In the genomic region with DNA sequence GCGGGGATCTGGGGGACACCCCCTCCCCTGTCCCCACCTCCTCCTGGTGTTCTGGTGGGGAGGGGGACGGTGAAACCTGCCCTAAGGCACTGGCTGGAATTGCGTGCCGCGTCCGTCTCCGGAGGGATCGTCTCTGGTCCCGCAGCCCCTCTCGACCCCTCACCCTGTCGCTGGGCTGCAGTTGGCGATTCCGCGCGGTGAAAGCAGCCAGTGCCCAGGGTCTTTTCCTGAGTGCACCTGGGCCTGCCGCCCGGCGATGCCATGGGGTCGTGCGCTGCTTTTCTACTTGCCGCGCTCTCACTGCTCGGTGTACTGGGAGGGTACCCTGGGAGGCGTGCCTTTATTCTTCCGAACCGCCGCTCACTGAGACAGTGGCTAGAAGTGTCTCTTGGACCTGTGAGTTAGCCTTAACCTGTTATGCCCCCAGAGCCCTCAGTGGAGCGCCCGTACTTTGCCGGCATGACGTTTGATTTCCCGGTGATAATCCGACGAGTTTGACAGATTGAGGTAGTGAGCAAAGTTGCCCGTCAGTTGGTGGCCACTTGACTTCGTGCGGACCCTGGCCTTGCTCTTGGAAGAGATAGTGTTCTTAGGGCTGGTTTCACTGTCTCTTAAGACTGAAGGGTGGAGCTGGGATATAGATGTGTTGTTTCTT, we compare ENCODE assay signal across 8 cellular contexts. TPM values are rescaled to one million over a fixed set of nuclear protein-coding genes. Genes with fewer than 3 reads are reported as not detected.
DNase-seq lines count a peak whose midpoint lies in the region; ATAC-seq, FAIRE-seq and TF ChIP-seq lines count a peak whose summit lies in the region.

No MANE protein-coding gene starts in this region.

- DNase-seq in OCI-M1 (lab: John Stamatoyannopoulos, UW) (peak; percentile 10), epithelial cell of prostate (ENCODE audit: low read depth, low spot score) (no peak), pancreas (no peak), occipital lobe (lab: John Stamatoyannopoulos, UW) (no peak), NCI-H2171 treated with DMSO at 0.1 percent for 48 hours (lab: John Stamatoyannopoulos, UW) (no peak)

- no peaks in the 10 kb centered on the region for H3K9me3 ChIP-seq in pancreas

- no peaks in the 10 kb centered on the region for H3K27me3 ChIP-seq in pancreas

- ATAC-seq in pancreas (peak in 1 of 4 donors; percentile 3), HG02571 (IDR thresholded peaks at IDR 0.05; ENCODE audit: unreplicated experiment) (no peak), GM21526 (IDR thresholded peaks at IDR 0.05; ENCODE audit: low FRiP score, unreplicated experiment) (no peak)

- TF ChIP-seq CTCF in GM12875 (IDR thresholded peaks at IDR 0.05; ENCODE audit: borderline replicate concordance, insufficient read depth, low read depth, low read length) (no peak), pancreas (IDR thresholded peaks at IDR 0.05) (no peak)

- WGBS in pancreas, 2 donors, result 1% methylated on average over 37 of the region's 37 CpGs

- H3K27ac ChIP-seq in epithelial cell of prostate (peak overlapping the region; percentile 77), pancreas (peak overlapping the region in 2 of 4 donors; percentile 88 to 98)

- H3K4me3 ChIP-seq in GM12875 (ENCODE audit: low read depth, low read length), result peak overlapping the region; percentile 69
- H3K4me3 ChIP-seq in pancreas, result peak overlapping the region; percentile 68 to 100 (median 92)

- no peak for FAIRE-seq in pancreas (lab: Jason Lieb, UNC)

- peaks cover 2 to 27% (median 18%) of the 10 kb centered on the region in 3 donors for H3K36me3 ChIP-seq in pancreas

- intact Hi-C loops in pancreas (cut with DNase I), result no loop called here

- H3K4me1 ChIP-seq in pancreas, result peaks cover 7 to 12% (median 11%) of the 10 kb centered on the region in 3 donors

RNA-seq across cellular contexts. Expression of gene SFSWAP, which starts 0.8 kb away (rescaled TPM):
- total RNA-seq in pancreas (10 to 100 TPM; 12.9 to 25.0 (median 18.1) TPM), occipital lobe (26.4 TPM)
- 10 to 100 TPM; 41.2 to 50.7 TPM for polyA plus RNA-seq in pancreas
